Comparison of ENCODE assay signal across 11 cellular contexts in genomic region chr9:110828148-110828730, GRCh38.
DNase-seq lines count a peak whose midpoint lies in the region; ATAC-seq, FAIRE-seq and TF ChIP-seq lines count a peak whose summit lies in the region.
"Had no signal": no experiment of that assay in that cellular context is flagged by ENCODE, and none has a peak within 500 bp of the region (broad histone marks: within the 10 kb centered on the region; RNA-seq: fewer than 3 reads in every experiment).

No MANE protein-coding gene starts in this region.

- no peak overlapping the region for H3K4me3 Mint-ChIP-seq in naive thymus-derived CD4-positive, alpha-beta T cell
- H3K4me3 Mint-ChIP-seq: activated CD4-positive, alpha-beta T cell treated with anti-CD3 and anti-CD28 coated beads, Interleukin-2, amount 10 ng/mL, durations not matched to agents 24 days and 14 days; mesothelial cell of epicardium had no signal

- no peak overlapping the region for H2AFZ ChIP-seq in H1 (ENCODE audit: low read length)

- no peaks in the 10 kb centered on the region for H3K27me3 Mint-ChIP-seq in naive thymus-derived CD4-positive, alpha-beta T cell
- H3K27me3 Mint-ChIP-seq: activated CD4-positive, alpha-beta T cell treated with anti-CD3 and anti-CD28 coated beads, Interleukin-2, amount 10 ng/mL, durations not matched to agents 24 days and 14 days had no signal

- no peak for ATAC-seq in naive thymus-derived CD4-positive, alpha-beta T cell

- whole genome bisulfite sequencing in H1 (ENCODE audit: extremely low coverage in 1 of 2, insufficient coverage in 1 of 2, insufficient read length in 1 of 2, insufficient replicate concordance in 2 of 2, low coverage in 1 of 2, low lambda C conversion rate in 2 of 2, missing lambda C conversion rate in 1 of 2), 2 experiments: 75% methylated on average over 7 of the region's 7 CpGs; no CpG with 5 or more reads in 1 of the 2 experiments
- WGBS in esophagus muscularis mucosa: 52% methylated on average over 7 of the region's 7 CpGs

- no peak overlapping the region for H2BK15ac ChIP-seq in H1 (ENCODE audit: low read length)

- H3K4me1 ChIP-seq in H1 (replicated peaks in 1 of 4; ENCODE audit: control insufficient read depth in 3 of 4, insufficient read depth in 4 of 4, low read length in 3 of 4): peaks cover 0 to 5% (median 0%) of the 10 kb centered on the region in 4 experiments; a peak in 1 of 7 replicates
- no peaks in the 10 kb centered on the region for H3K4me1 ChIP-seq in uterus
- H3K4me1 ChIP-seq in naive thymus-derived CD4-positive, alpha-beta T cell (ENCODE audit: control insufficient read depth in 2 of 2, insufficient read depth in 2 of 2, low read length in 2 of 2): no peaks in the 10 kb centered on the region
- H3K4me1 ChIP-seq in esophagus muscularis mucosa: no peaks in the 10 kb centered on the region

- no peak overlapping the region for H3K27ac Mint-ChIP-seq in naive thymus-derived CD4-positive, alpha-beta T cell
- H3K27ac Mint-ChIP-seq: activated CD4-positive, alpha-beta T cell treated with anti-CD3 and anti-CD28 coated beads, Interleukin-2, amount 10 ng/mL, durations not matched to agents 24 days and 14 days; mesothelial cell of epicardium had no signal

- POLR2A ChIA-PET in H1 (lab: Charles Lee; ENCODE audit: partially characterized antibody): no interaction called here
- POLR2A ChIA-PET in naive thymus-derived CD4-positive, alpha-beta T cell (lab: Charles Lee): no interaction called here

- H3K23ac ChIP-seq in H1 (ENCODE audit: insufficient read length): no peak overlapping the region

- H3K36me3 Mint-ChIP-seq in naive thymus-derived CD4-positive, alpha-beta T cell: no peaks in the 10 kb centered on the region

- H2BK5ac ChIP-seq in H1 (ENCODE audit: low read depth, low read length): no peak overlapping the region

- H3K9ac ChIP-seq in H1 (replicated peaks in 1 of 4; ENCODE audit: extremely low read depth in 1 of 4, low read depth in 3 of 4, low read length in 3 of 4): no peak overlapping the region

- TF ChIP-seq CTCF in H1 (IDR thresholded peaks at IDR 0.05; ENCODE audit: control extremely low read depth in 1 of 3, insufficient read depth in 1 of 3, low read depth in 1 of 3, low read length in 3 of 3): no peak
- TF ChIP-seq CTCF in uterus (IDR thresholded peaks at IDR 0.05): no peak
- no peak for TF ChIP-seq CTCF in esophagus muscularis mucosa (IDR thresholded peaks at IDR 0.05)

- TF ChIP-seq POLR2A in H1 (IDR thresholded peaks at IDR 0.05; ENCODE audit: control extremely low read depth in 1 of 2, low read depth in 2 of 2, low read length in 2 of 2): no peak
- TF ChIP-seq POLR2A in uterus (IDR thresholded peaks at IDR 0.05): no peak
- TF ChIP-seq POLR2A in esophagus muscularis mucosa (IDR thresholded peaks at IDR 0.05; ENCODE audit: low read depth): no peak

- no peak overlapping the region for H2AK5ac ChIP-seq in H1 (ENCODE audit: low read depth, low read length)

- H2BK12ac ChIP-seq in H1 (ENCODE audit: low read depth, low read length): no peak overlapping the region

- TF ChIP-seq EP300 in H1 (IDR thresholded peaks at IDR 0.05; ENCODE audit: borderline replicate concordance in 1 of 2, low read depth in 2 of 2, low read length in 2 of 2): no peak
- TF ChIP-seq EP300 in esophagus muscularis mucosa (IDR thresholded peaks at IDR 0.05): no peak

- H3K4me1 Mint-ChIP-seq in naive thymus-derived CD4-positive, alpha-beta T cell: no peaks in the 10 kb centered on the region
- H3K4me1 Mint-ChIP-seq: activated CD4-positive, alpha-beta T cell treated with anti-CD3 and anti-CD28 coated beads, Interleukin-2, amount 10 ng/mL, durations not matched to agents 24 days and 14 days had no signal

- H4K20me1 ChIP-seq in H1 (replicated peaks in 1 of 2; ENCODE audit: control insufficient read depth in 1 of 2, insufficient read depth in 2 of 2, low read length in 2 of 2): no peaks in the 10 kb centered on the region

- no peak overlapping the region for H3K4me3 ChIP-seq in H1 (ENCODE audit: extremely low read depth in 1 of 4, insufficient read depth in 2 of 4, low read depth in 3 of 4, low read length in 4 of 4)
- H3K4me3 ChIP-seq in uterus: no peak overlapping the region
- no peak overlapping the region for H3K4me3 ChIP-seq in naive thymus-derived CD4-positive, alpha-beta T cell (ENCODE audit: low read length)
- H3K4me3 ChIP-seq in H7 (ENCODE audit: insufficient read depth, low read depth, low read length): no peak overlapping the region
- no peak overlapping the region for H3K4me3 ChIP-seq in esophagus muscularis mucosa

- no peak for TF ChIP-seq RAD21 in H1 (IDR thresholded peaks at IDR 0.05 in 1 of 2, conservative IDR thresholded peaks at IDR 0.05 in 1 of 2; ENCODE audit: low read depth in 2 of 2, low read length in 2 of 2)

- CTCF ChIA-PET in H1 (lab: Charles Lee; ENCODE audit: partially characterized antibody): interaction anchor here (0.6 kb wide), 1 partner anchor 1781 kb away, joined by 3 read pairs; no protein-coding TSS in a partner anchor
- CTCF ChIA-PET in naive thymus-derived CD4-positive, alpha-beta T cell (lab: Charles Lee): no interaction called here

- no peak overlapping the region for H3K4me2 ChIP-seq in H1 (ENCODE audit: insufficient read depth in 1 of 2, low read depth in 2 of 2, low read length in 2 of 2)

- no peak overlapping the region for H3K27ac ChIP-seq in H1 (ENCODE audit: low read depth, low read length)
- H3K27ac ChIP-seq in uterus: peak overlapping the region; percentile 33 to 53
- H3K27ac ChIP-seq in naive thymus-derived CD4-positive, alpha-beta T cell (ENCODE audit: low read depth, low read length): no peak overlapping the region
- peak overlapping the region in 1 of 4 donors; percentile 42 for H3K27ac ChIP-seq in esophagus muscularis mucosa (replicated peaks in 1 of 4)

- intact Hi-C loops in uterus (cut with DNase I; ENCODE audit: low total_unique reads) (no loop called here), esophagus muscularis mucosa (cut with DNase I) (no loop called here)
- intact Hi-C loops in naive thymus-derived CD4-positive, alpha-beta T cell (cut with micrococcal nuclease): no loop called here

- no peak overlapping the region for H4K5ac ChIP-seq in H1 (ENCODE audit: insufficient read length, low read depth, low read length)

- no peaks in the 10 kb centered on the region for H3K27me3 ChIP-seq in H1 (replicated peaks in 1 of 4; ENCODE audit: control insufficient read depth in 3 of 4, extremely low read depth in 1 of 4, insufficient read depth in 3 of 4, low read length in 3 of 4)
- H3K27me3 ChIP-seq in uterus: no peaks in the 10 kb centered on the region
- H3K27me3 ChIP-seq in naive thymus-derived CD4-positive, alpha-beta T cell (ENCODE audit: control insufficient read depth in 2 of 2, insufficient read depth in 2 of 2, low read length in 2 of 2): no peaks in the 10 kb centered on the region
- no peaks in the 10 kb centered on the region for H3K27me3 ChIP-seq in H7 (ENCODE audit: control insufficient read depth, insufficient read depth, low read length)
- no peaks in the 10 kb centered on the region for H3K27me3 ChIP-seq in esophagus muscularis mucosa

- peak; percentile 43 for DNase-seq in M059J (ENCODE audit: low read depth)
- no peak for DNase-seq in H1 (ENCODE audit: low read depth in 1 of 2, low spot score in 2 of 2)
- peak; percentile 68 for DNase-seq in iris pigment epithelial cell (ENCODE audit: low read depth)
- DNase-seq in uterus: peak; percentile 55 to 67
- no peak for DNase-seq in naive thymus-derived CD4-positive, alpha-beta T cell
- no peak for DNase-seq in H7
- DNase-seq in esophagus muscularis mucosa (ENCODE audit: extremely low spot score): no peak
- DNase-seq: activated CD4-positive, alpha-beta T cell treated with anti-CD3 and anti-CD28 coated beads, Interleukin-2, amount 10 ng/mL, durations not matched to agents 24 days and 14 days; NCI-H1092; NCI-H774 had no signal

- no peaks in the 10 kb centered on the region for H3K79me2 ChIP-seq in H1 (ENCODE audit: control insufficient read depth in 1 of 2, insufficient read depth in 2 of 2, low read length in 2 of 2)

- H3K9me3 Mint-ChIP-seq in naive thymus-derived CD4-positive, alpha-beta T cell: peaks cover 0 to 23% (median 2%) of the 10 kb centered on the region in 11 donors
- H3K9me3 Mint-ChIP-seq: activated CD4-positive, alpha-beta T cell treated with anti-CD3 and anti-CD28 coated beads, Interleukin-2, amount 10 ng/mL, durations not matched to agents 24 days and 14 days had no signal

- no peaks in the 10 kb centered on the region for H3K23me2 ChIP-seq in H1 (ENCODE audit: low read depth, low read length)

- H3K18ac ChIP-seq in H1 (ENCODE audit: extremely low read depth, low read length): no peak overlapping the region

- H3K36me3 ChIP-seq in H1 (ENCODE audit: control insufficient read depth in 2 of 4, insufficient read depth in 4 of 4, low read length in 3 of 4) (no peaks in the 10 kb centered on the region), uterus (no peaks in the 10 kb centered on the region), H7 (replicated peaks; ENCODE audit: control insufficient read depth, insufficient read depth, low read length) (no peaks in the 10 kb centered on the region), esophagus muscularis mucosa (no peaks in the 10 kb centered on the region)
- no peaks in the 10 kb centered on the region for H3K36me3 ChIP-seq in naive thymus-derived CD4-positive, alpha-beta T cell (ENCODE audit: control insufficient read depth in 2 of 3, insufficient read depth in 3 of 3, low read length in 3 of 3)

- no peaks in the 10 kb centered on the region for H3K79me1 ChIP-seq in H1 (ENCODE audit: low read depth, low read length)

- no peak overlapping the region for H3K56ac ChIP-seq in H1 (replicated peaks; ENCODE audit: insufficient read length, low read depth, low read length)

- H2BK20ac ChIP-seq in H1 (ENCODE audit: low read length): no peak overlapping the region

- H4K8ac ChIP-seq in H1 (ENCODE audit: extremely low read depth, insufficient read depth, low read length): no peak overlapping the region

- H3K9me3 ChIP-seq in H1 (ENCODE audit: insufficient read depth in 2 of 2, low read depth in 1 of 2, low read length in 1 of 2) (peaks cover 0 to 8% of the 10 kb centered on the region in 2 experiments; a peak in 1 of 4 replicates), uterus (no peaks in the 10 kb centered on the region), esophagus muscularis mucosa (peaks cover 0 to 3% (median 0%) of the 10 kb centered on the region in 4 donors)
- H3K9me3 ChIP-seq in naive thymus-derived CD4-positive, alpha-beta T cell (ENCODE audit: control insufficient read depth in 2 of 3, low read length in 3 of 3): no peaks in the 10 kb centered on the region

- H3K4ac ChIP-seq in H1 (replicated peaks; ENCODE audit: insufficient read length, low read depth, low read length): no peak overlapping the region

- H4K91ac ChIP-seq in H1 (replicated peaks; ENCODE audit: insufficient read length, low read length): no peak overlapping the region

- H3K14ac ChIP-seq in H1 (ENCODE audit: insufficient read length): no peak overlapping the region

- no peak overlapping the region for H2BK120ac ChIP-seq in H1 (replicated peaks; ENCODE audit: low read depth, low read length)

- FAIRE-seq in H1 (lab: Jason Lieb, UNC): no peak

Comparison
In these comparisons a context has a peak if more than half of its experiments do, and no peak if none do; other contexts are left out.
1. DNase-seq: peak in M059J (single experiment), iris pigment epithelial cell (single experiment) and uterus (2 of 2); none in H1 (0 of 2), naive thymus-derived CD4-positive, alpha-beta T cell (0 of 9), H7 (single experiment) and esophagus muscularis mucosa (single experiment).
2. H3K27ac ChIP-seq: peak in uterus (2 of 2); none in H1 (single experiment) and naive thymus-derived CD4-positive, alpha-beta T cell (single experiment).